In genomic region chr6:168355716-168356522, GRCh38 we compare ENCODE assay signal across 1 cellular context.
TF ChIP-seq lines count a peak whose summit lies in the region.

No MANE protein-coding gene starts in this region.

TF ChIP-seq in HepG2, 621 proteins besides CTCF, POLR2A, EP300 and RAD21 (continued from another document and continues in another):
- TF ChIP-seq, protein P1, sequence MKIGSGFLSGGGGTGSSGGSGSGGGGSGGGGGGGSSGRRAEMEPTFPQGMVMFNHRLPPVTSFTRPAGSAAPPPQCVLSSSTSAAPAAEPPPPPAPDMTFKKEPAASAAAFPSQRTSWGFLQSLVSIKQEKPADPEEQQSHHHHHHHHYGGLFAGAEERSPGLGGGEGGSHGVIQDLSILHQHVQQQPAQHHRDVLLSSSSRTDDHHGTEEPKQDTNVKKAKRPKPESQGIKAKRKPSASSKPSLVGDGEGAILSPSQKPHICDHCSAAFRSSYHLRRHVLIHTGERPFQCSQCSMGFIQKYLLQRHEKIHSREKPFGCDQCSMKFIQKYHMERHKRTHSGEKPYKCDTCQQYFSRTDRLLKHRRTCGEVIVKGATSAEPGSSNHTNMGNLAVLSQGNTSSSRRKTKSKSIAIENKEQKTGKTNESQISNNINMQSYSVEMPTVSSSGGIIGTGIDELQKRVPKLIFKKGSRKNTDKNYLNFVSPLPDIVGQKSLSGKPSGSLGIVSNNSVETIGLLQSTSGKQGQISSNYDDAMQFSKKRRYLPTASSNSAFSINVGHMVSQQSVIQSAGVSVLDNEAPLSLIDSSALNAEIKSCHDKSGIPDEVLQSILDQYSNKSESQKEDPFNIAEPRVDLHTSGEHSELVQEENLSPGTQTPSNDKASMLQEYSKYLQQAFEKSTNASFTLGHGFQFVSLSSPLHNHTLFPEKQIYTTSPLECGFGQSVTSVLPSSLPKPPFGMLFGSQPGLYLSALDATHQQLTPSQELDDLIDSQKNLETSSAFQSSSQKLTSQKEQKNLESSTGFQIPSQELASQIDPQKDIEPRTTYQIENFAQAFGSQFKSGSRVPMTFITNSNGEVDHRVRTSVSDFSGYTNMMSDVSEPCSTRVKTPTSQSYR (CRISPR knock-in tag; IDR thresholded peaks at IDR 0.05; ENCODE audit: borderline replicate concordance): no peak
- TF ChIP-seq GATAD1 (CRISPR knock-in tag; IDR thresholded peaks at IDR 0.05) (peak; percentile 45; the same call in 1 of the 2 replicates), ZNF569 (CRISPR knock-in tag; IDR thresholded peaks at IDR 0.05; ENCODE audit: borderline replicate concordance) (no peak), ZNF260 (CRISPR knock-in tag; IDR thresholded peaks at IDR 0.05; ENCODE audit: borderline replicate concordance, low read depth) (no peak), JARID2 (CRISPR knock-in tag; IDR thresholded peaks at IDR 0.05; ENCODE audit: insufficient replicate concordance) (no peak), ZNF619 (CRISPR knock-in tag; IDR thresholded peaks at IDR 0.05) (0 out of 2 replicates have a peak, but pooled peaks have one; percentile 47), MLLT10 (CRISPR knock-in tag; IDR thresholded peaks at IDR 0.05) (no peak), SPEN (CRISPR knock-in tag; IDR thresholded peaks at IDR 0.05; ENCODE audit: low read depth) (no peak; the same call in 1 of the 2 replicates), MED8 (CRISPR knock-in tag; IDR thresholded peaks at IDR 0.05; ENCODE audit: insufficient replicate concordance) (no peak), PRDM4 (CRISPR knock-in tag; IDR thresholded peaks at IDR 0.05; ENCODE audit: borderline replicate concordance) (no peak), SMARCC2 (IDR thresholded peaks at IDR 0.05) (no peak), HOXA9 (CRISPR knock-in tag; IDR thresholded peaks at IDR 0.05; ENCODE audit: borderline replicate concordance) (no peak), ZNF292 (CRISPR knock-in tag; IDR thresholded peaks at IDR 0.05; ENCODE audit: borderline replicate concordance, low read depth) (no peak), PAWR (CRISPR knock-in tag; IDR thresholded peaks at IDR 0.05; ENCODE audit: borderline replicate concordance) (no peak), HNF4A (CRISPR knock-in tag; IDR thresholded peaks at IDR 0.05) (peak; percentile 33; the same call in 1 of the 2 replicates), SNAI1 (CRISPR knock-in tag; IDR thresholded peaks at IDR 0.05; ENCODE audit: borderline replicate concordance) (no peak), TSC22D2 (CRISPR knock-in tag; IDR thresholded peaks at IDR 0.05; ENCODE audit: borderline replicate concordance) (peak; percentile 50; the same call in 1 of the 2 replicates), ZUFSP (CRISPR knock-in tag; IDR thresholded peaks at IDR 0.05; ENCODE audit: borderline replicate concordance) (no peak), PTBP1 (IDR thresholded peaks at IDR 0.05; ENCODE audit: low read depth, low read length, poor library complexity, severe bottlenecking) (peak; percentile 79), ONECUT2 (CRISPR knock-in tag; IDR thresholded peaks at IDR 0.05) (no peak), ZNF138 (CRISPR knock-in tag; IDR thresholded peaks at IDR 0.05; ENCODE audit: low read depth) (no peak), ZNF703 (CRISPR knock-in tag; IDR thresholded peaks at IDR 0.05; ENCODE audit: borderline replicate concordance) (no peak), ZNF75D (CRISPR knock-in tag; IDR thresholded peaks at IDR 0.05; ENCODE audit: borderline replicate concordance) (no peak), SOX6 (IDR thresholded peaks at IDR 0.05) (no peak), SOX6 (CRISPR knock-in tag; IDR thresholded peaks at IDR 0.05) (peak; percentile 66; the same call in 1 of the 2 replicates)
- TF ChIP-seq, protein P2, sequence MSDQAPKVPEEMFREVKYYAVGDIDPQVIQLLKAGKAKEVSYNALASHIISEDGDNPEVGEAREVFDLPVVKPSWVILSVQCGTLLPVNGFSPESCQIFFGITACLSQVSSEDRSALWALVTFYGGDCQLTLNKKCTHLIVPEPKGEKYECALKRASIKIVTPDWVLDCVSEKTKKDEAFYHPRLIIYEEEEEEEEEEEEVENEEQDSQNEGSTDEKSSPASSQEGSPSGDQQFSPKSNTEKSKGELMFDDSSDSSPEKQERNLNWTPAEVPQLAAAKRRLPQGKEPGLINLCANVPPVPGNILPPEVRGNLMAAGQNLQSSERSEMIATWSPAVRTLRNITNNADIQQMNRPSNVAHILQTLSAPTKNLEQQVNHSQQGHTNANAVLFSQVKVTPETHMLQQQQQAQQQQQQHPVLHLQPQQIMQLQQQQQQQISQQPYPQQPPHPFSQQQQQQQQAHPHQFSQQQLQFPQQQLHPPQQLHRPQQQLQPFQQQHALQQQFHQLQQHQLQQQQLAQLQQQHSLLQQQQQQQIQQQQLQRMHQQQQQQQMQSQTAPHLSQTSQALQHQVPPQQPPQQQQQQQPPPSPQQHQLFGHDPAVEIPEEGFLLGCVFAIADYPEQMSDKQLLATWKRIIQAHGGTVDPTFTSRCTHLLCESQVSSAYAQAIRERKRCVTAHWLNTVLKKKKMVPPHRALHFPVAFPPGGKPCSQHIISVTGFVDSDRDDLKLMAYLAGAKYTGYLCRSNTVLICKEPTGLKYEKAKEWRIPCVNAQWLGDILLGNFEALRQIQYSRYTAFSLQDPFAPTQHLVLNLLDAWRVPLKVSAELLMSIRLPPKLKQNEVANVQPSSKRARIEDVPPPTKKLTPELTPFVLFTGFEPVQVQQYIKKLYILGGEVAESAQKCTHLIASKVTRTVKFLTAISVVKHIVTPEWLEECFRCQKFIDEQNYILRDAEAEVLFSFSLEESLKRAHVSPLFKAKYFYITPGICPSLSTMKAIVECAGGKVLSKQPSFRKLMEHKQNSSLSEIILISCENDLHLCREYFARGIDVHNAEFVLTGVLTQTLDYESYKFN (CRISPR knock-in tag; conservative IDR thresholded peaks at IDR 0.05): 0 out of 2 replicates have a peak, but pooled peaks have one; percentile 25
- TF ChIP-seq, protein P3, sequence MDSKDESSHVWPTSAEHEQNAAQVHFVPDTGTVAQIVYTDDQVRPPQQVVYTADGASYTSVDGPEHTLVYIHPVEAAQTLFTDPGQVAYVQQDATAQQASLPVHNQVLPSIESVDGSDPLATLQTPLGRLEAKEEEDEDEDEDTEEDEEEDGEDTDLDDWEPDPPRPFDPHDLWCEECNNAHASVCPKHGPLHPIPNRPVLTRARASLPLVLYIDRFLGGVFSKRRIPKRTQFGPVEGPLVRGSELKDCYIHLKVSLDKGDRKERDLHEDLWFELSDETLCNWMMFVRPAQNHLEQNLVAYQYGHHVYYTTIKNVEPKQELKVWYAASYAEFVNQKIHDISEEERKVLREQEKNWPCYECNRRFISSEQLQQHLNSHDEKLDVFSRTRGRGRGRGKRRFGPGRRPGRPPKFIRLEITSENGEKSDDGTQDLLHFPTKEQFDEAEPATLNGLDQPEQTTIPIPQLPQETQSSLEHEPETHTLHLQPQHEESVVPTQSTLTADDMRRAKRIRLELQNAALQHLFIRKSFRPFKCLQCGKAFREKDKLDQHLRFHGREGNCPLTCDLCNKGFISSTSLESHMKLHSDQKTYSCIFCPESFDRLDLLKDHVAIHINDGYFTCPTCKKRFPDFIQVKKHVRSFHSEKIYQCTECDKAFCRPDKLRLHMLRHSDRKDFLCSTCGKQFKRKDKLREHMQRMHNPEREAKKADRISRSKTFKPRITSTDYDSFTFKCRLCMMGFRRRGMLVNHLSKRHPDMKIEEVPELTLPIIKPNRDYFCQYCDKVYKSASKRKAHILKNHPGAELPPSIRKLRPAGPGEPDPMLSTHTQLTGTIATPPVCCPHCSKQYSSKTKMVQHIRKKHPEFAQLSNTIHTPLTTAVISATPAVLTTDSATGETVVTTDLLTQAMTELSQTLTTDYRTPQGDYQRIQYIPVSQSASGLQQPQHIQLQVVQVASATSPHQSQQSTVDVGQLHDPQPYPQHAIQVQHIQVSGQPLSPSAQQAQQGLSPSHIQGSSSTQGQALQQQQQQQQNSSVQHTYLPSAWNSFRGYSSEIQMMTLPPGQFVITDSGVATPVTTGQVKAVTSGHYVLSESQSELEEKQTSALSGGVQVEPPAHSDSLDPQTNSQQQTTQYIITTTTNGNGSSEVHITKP (CRISPR knock-in tag; IDR thresholded peaks at IDR 0.05; ENCODE audit: low read depth): peak; percentile 74
- TF ChIP-seq, protein P4, sequence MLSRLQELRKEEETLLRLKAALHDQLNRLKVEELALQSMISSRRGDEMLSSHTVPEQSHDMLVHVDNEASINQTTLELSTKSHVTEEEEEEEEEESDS (CRISPR knock-in tag; IDR thresholded peaks at IDR 0.05; ENCODE audit: borderline replicate concordance): no peak
- TF ChIP-seq, protein P5, sequence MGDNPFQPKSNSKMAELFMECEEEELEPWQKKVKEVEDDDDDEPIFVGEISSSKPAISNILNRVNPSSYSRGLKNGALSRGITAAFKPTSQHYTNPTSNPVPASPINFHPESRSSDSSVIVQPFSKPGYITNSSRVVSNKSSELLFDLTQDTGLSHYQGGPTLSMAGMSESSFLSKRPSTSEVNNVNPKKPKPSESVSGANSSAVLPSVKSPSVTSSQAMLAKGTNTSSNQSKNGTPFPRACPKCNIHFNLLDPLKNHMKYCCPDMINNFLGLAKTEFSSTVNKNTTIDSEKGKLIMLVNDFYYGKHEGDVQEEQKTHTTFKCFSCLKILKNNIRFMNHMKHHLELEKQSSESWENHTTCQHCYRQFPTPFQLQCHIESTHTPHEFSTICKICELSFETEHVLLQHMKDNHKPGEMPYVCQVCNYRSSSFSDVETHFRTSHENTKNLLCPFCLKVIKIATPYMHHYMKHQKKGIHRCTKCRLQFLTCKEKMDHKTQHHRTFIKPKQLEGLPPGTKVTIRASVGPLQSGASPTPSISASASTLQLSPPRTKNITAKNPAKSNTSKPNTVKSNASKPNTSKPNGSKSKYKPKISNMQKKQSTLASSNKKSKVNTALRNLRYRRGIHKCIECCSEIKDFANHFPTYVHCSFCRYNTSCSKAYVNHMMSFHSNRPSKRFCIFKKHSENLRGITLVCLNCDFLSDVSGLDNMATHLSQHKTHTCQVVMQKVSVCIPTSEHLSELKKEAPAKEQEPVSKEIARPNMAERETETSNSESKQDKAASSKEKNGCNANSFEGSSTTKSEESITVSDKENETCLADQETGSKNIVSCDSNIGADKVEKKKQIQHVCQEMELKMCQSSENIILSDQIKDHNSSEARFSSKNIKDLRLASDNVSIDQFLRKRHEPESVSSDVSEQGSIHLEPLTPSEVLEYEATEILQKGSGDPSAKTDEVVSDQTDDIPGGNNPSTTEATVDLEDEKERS (CRISPR knock-in tag; IDR thresholded peaks at IDR 0.05): 0 out of 2 replicates have a peak, but pooled peaks have one; percentile 41
- TF ChIP-seq, protein P6, sequence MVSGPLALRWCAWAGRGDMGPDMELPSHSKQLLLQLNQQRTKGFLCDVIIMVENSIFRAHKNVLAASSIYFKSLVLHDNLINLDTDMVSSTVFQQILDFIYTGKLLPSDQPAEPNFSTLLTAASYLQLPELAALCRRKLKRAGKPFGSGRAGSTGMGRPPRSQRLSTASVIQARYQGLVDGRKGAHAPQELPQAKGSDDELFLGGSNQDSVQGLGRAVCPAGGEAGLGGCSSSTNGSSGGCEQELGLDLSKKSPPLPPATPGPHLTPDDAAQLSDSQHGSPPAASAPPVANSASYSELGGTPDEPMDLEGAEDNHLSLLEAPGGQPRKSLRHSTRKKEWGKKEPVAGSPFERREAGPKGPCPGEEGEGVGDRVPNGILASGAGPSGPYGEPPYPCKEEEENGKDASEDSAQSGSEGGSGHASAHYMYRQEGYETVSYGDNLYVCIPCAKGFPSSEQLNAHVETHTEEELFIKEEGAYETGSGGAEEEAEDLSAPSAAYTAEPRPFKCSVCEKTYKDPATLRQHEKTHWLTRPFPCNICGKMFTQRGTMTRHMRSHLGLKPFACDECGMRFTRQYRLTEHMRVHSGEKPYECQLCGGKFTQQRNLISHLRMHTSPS (CRISPR knock-in tag; IDR thresholded peaks at IDR 0.05; ENCODE audit: low read depth): peak; percentile 57; the same call in 1 of the 2 replicates
